Comparison of ENCODE assay signal across 20 cellular contexts in genomic region chr7:16514271-16514670, GRCh38. TPM values are rescaled to one million over a fixed set of nuclear protein-coding genes. Genes with fewer than 3 reads are reported as not detected.
DNase-seq lines count a peak whose midpoint lies in the region; ATAC-seq and TF ChIP-seq lines count a peak whose summit lies in the region.
"Had no signal": no experiment of that assay in that cellular context is flagged by ENCODE, and none has a peak within 500 bp of the region (broad histone marks: within the 10 kb centered on the region; RNA-seq: fewer than 3 reads in every experiment).

No MANE protein-coding gene starts in this region.

- no TSS peak for BruUV-seq in A673 (replicated peaks; lab: Mats Ljungman, UMichigan)

- no peak for ATAC-seq in HG03045 (IDR thresholded peaks at IDR 0.05; ENCODE audit: unreplicated experiment)
- no peak for ATAC-seq in activated CD4-positive, CD25-positive, alpha-beta regulatory T cell treated with anti-CD3 and anti-CD28 coated beads, Interleukin-2, amount 50 U/mL, for 24 hours

- H3K27ac ChIP-seq in A673 (ENCODE audit: low read depth, low read length, poor library complexity, severe bottlenecking), result no peak overlapping the region
- H3K27ac ChIP-seq: 22Rv1; BLaER1 treated with 17β-estradiol and CSF1 and Interleukin-3, amounts not matched to agents 10 nM and 100 nM had no signal

- peaks cover 15% of the 10 kb centered on the region for H3K4me1 ChIP-seq in A673 (ENCODE audit: insufficient read depth, low read length, poor library complexity, severe bottlenecking)
- H3K4me1 ChIP-seq: BE2C; BLaER1 treated with 17β-estradiol and CSF1 and Interleukin-3, amounts not matched to agents 10 nM and 100 nM had no signal

- intact Hi-C loops in A673 (cut with micrococcal nuclease; ENCODE audit: unreplicated experiment), result loop anchor here (5.0 kb wide), 1 partner anchor 198 kb away; no protein-coding TSS in a partner anchor

- TF ChIP-seq CTCF in A673 (conservative IDR thresholded peaks at IDR 0.05; ENCODE audit: low read depth, low read length), result no peak

- peaks cover 31% of the 10 kb centered on the region for H3K27me3 ChIP-seq in A673 (replicated peaks; ENCODE audit: insufficient read depth, low read depth, low read length, poor library complexity)
- H3K27me3 ChIP-seq: BE2C; BLaER1 treated with 17β-estradiol and CSF1 and Interleukin-3, amounts not matched to agents 10 nM and 100 nM had no signal

- no peak overlapping the region for H3K4me3 ChIP-seq in A673 (ENCODE audit: low read depth, low read length, poor library complexity, severe bottlenecking)
- H3K4me3 ChIP-seq: BLaER1 treated with 17β-estradiol and CSF1 and Interleukin-3, amounts not matched to agents 10 nM and 100 nM had no signal

- H3K9me3 ChIP-seq in A673 (ENCODE audit: low read depth, low read length, poor library complexity, severe bottlenecking), result no peaks in the 10 kb centered on the region
- H3K9me3 ChIP-seq: BE2C; BLaER1 treated with 17β-estradiol and CSF1 and Interleukin-3, amounts not matched to agents 10 nM and 100 nM had no signal

- no peaks in the 10 kb centered on the region for H3K36me3 ChIP-seq in A673 (ENCODE audit: insufficient read depth, low read length, poor library complexity, severe bottlenecking)
- H3K36me3 ChIP-seq: BE2C; BLaER1 treated with 17β-estradiol and CSF1 and Interleukin-3, amounts not matched to agents 10 nM and 100 nM had no signal

- DNase-seq in A673 (ENCODE audit: low spot score), result peak; percentile 96
- peak; percentile 21 for DNase-seq in dermis blood vessel endothelial cell
- DNase-seq in glomerular endothelial cell (ENCODE audit: extremely low read depth, low read depth, low spot score), result peak; percentile 7
- DNase-seq in GDM1 (lab: John Stamatoyannopoulos, UW), result no peak
- DNase-seq: ACHN; AML-193; BE2C; CD4-positive, alpha-beta T cell; CD8-positive, alpha-beta memory T cell; DMS 273 treated with DMSO at 0.1 percent for 48 hours; DMS79; EL; GF-D8; GOT3; H7; HCEC 1CT had no signal

- POLR2A ChIA-PET in A673 (lab: Charles Lee; ENCODE audit: low non-redundant PET), result no interaction called here

- CTCF ChIA-PET in A673 (lab: Charles Lee), result no interaction called here

RNA-seq across cellular contexts. Expression of gene LRRC72, which starts 12.4 kb away (rescaled TPM):
- total RNA-seq in A673 (2021) (not detected in 2 replicates), dermis blood vessel endothelial cell (not detected in 2 replicates), glomerular endothelial cell (not detected in 2 replicates)
- total RNA-seq: CD4-positive, alpha-beta T cell; CD8-positive, alpha-beta memory T cell; H7 had no signal

RNA-seq across cellular contexts. Expression of gene SOSTDC1, which starts 48.7 kb away (rescaled TPM):
- not detected in 2 replicates for total RNA-seq in A673 (2021)
- total RNA-seq in dermis blood vessel endothelial cell, result 0.05 and 0.17 TPM in 2 replicates
- total RNA-seq in glomerular endothelial cell, result not detected in 2 replicates
- total RNA-seq: CD4-positive, alpha-beta T cell; CD8-positive, alpha-beta memory T cell; H7 had no signal
